ENCODE assay signal across 28 cellular contexts in the genomic region with DNA sequence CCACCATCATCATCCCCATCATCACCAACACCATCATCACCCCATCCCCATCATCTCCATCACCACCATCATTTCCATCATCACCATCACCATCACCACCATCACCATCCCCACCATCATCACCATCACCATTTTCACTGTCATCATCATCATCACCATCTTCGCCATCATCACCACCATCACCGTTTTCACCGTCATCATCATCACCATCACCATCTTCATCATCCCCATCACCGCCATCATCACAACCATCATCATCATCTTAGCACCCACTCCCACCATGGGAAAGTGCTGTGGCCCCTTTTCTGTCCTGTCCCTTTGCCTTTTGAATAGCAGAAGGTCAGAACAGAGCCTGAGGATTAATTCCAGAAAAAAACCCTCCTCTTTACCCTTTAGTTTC. TPM values are rescaled to one million over a fixed set of nuclear protein-coding genes. Genes with fewer than 3 reads are reported as not detected.
"Had no signal": no experiment of that assay in that cellular context is flagged by ENCODE, and none has a peak within 500 bp of the region (broad histone marks: within the 10 kb centered on the region; RNA-seq: fewer than 3 reads in every experiment).

No MANE protein-coding gene starts in this region.

- H3K27ac ChIP-seq: adrenal gland, KMS-11, SJCRH30 had no signal

- H3K4me1 ChIP-seq: adrenal gland had no signal

- H3K27ac Mint-ChIP-seq: activated CD4-positive, alpha-beta memory T cell treated with anti-CD3 and anti-CD28 coated beads for 36 hours; activated CD4-positive, alpha-beta T cell treated with anti-CD3 and anti-CD28 coated beads, Interleukin-2, amount 10 ng/mL, durations not matched to agents 7 days and 5 days; activated naive CD4-positive, alpha-beta T cell treated with anti-CD3 and anti-CD28 coated beads for 36 hours; activated naive CD8-positive, alpha-beta T cell treated with anti-CD3 and anti-CD28 coated beads for 36 hours had no signal

- DNase-seq: activated CD4-positive, alpha-beta memory T cell treated with anti-CD3 and anti-CD28 coated beads for 36 hours; activated CD4-positive, alpha-beta T cell treated with anti-CD3 and anti-CD28 coated beads, Interleukin-2, amount 10 ng/mL, durations not matched to agents 7 days and 5 days; activated CD4-positive, CD25-positive, alpha-beta regulatory T cell; activated CD8-positive, alpha-beta memory T cell treated with anti-CD3 and anti-CD28 coated beads for 24 hours; activated gamma-delta T cell; activated naive CD4-positive, alpha-beta T cell treated with anti-CD3 and anti-CD28 coated beads for 36 hours; activated naive CD8-positive, alpha-beta T cell treated with anti-CD3 and anti-CD28 coated beads for 36 hours; activated T-cell treated with anti-CD3 and anti-CD28 coated beads, Interleukin-2, amount 50 U/mL, for 4 hours; adrenal gland; anterior cingulate cortex; cerebellar nuclear complex; MG63; MV-4-11; NCI-H1092 treated with DMSO at 0.1 percent for 48 hours; NCI-H1694 treated with DMSO at 0.1 percent for 48 hours; NCI-H2029 treated with DMSO at 0.1 percent for 48 hours; NCI-H510A treated with DMSO at 0.1 percent for 48 hours; NCI-H69; NK-92 treated with Interleukin-12 subunit alpha and Interleukin-12 subunit beta, amount 100 ng/mL, for 24 hours; OCI-M1; Right ventricle myocardium superior; RPMI8226; SJCRH30; T-helper 9 cell had no signal

- H3K27me3 Mint-ChIP-seq: activated CD4-positive, alpha-beta memory T cell treated with anti-CD3 and anti-CD28 coated beads for 36 hours; activated CD4-positive, alpha-beta T cell treated with anti-CD3 and anti-CD28 coated beads, Interleukin-2, amount 10 ng/mL, durations not matched to agents 7 days and 5 days had no signal

- H3K9ac ChIP-seq: KMS-11, SK-N-SH had no signal

- H3K9me3 ChIP-seq: adrenal gland, MG63, SJCRH30, SK-N-SH had no signal

- H3K4me3 Mint-ChIP-seq: activated CD4-positive, alpha-beta memory T cell treated with anti-CD3 and anti-CD28 coated beads for 36 hours; activated CD4-positive, alpha-beta T cell treated with anti-CD3 and anti-CD28 coated beads, Interleukin-2, amount 10 ng/mL, durations not matched to agents 7 days and 5 days; activated naive CD4-positive, alpha-beta T cell treated with anti-CD3 and anti-CD28 coated beads for 36 hours; activated naive CD8-positive, alpha-beta T cell treated with anti-CD3 and anti-CD28 coated beads for 36 hours; activated T-cell treated with anti-CD3 and anti-CD28 coated beads, Interleukin-2, amount 50 U/mL, for 4 hours had no signal

- H3K4me2 ChIP-seq: KMS-11, SK-N-SH had no signal

- H3K36me3 ChIP-seq: adrenal gland, MG63, SJCRH30 had no signal

- H3K36me3 Mint-ChIP-seq: activated CD4-positive, alpha-beta memory T cell treated with anti-CD3 and anti-CD28 coated beads for 36 hours; activated naive CD8-positive, alpha-beta T cell treated with anti-CD3 and anti-CD28 coated beads for 36 hours had no signal

- ATAC-seq: activated T-cell treated with anti-CD3 and anti-CD28 coated beads, Interleukin-2, amount 50 U/mL, for 4 hours; Panc1 had no signal

- H3K4me3 ChIP-seq: adrenal gland, MG63, SJCRH30 had no signal

- H3K27me3 ChIP-seq: adrenal gland, MG63 had no signal

- H3K9me3 Mint-ChIP-seq: activated CD4-positive, alpha-beta memory T cell treated with anti-CD3 and anti-CD28 coated beads for 36 hours; activated CD4-positive, alpha-beta T cell treated with anti-CD3 and anti-CD28 coated beads, Interleukin-2, amount 10 ng/mL, durations not matched to agents 7 days and 5 days; activated T-cell treated with anti-CD3 and anti-CD28 coated beads, Interleukin-2, amount 50 U/mL, for 4 hours had no signal

RNA-seq across cellular contexts. Expression of a gene that starts 28.5 kb away (rescaled TPM):
- total RNA-seq: activated CD4-positive, alpha-beta memory T cell treated with anti-CD3 and anti-CD28 coated beads for 36 hours; activated CD4-positive, alpha-beta T cell treated with anti-CD3 and anti-CD28 coated beads, Interleukin-2, amount 10 ng/mL, durations not matched to agents 7 days and 5 days; activated naive CD4-positive, alpha-beta T cell treated with anti-CD3 and anti-CD28 coated beads for 36 hours; activated naive CD8-positive, alpha-beta T cell treated with anti-CD3 and anti-CD28 coated beads for 36 hours; activated T-cell treated with anti-CD3 and anti-CD28 coated beads, Interleukin-2, amount 50 U/mL, for 4 hours; SJCRH30; T-helper 1 cell treated with Interleukin-12 subunit alpha and Interleukin-12 subunit beta and Interleukin-4 antibody, amounts not matched to agents 30 ng/mL and 1 ng/mL, for 36 hours had no signal
- polyA plus RNA-seq: SK-N-SH had no signal
